In the genomic region with DNA sequence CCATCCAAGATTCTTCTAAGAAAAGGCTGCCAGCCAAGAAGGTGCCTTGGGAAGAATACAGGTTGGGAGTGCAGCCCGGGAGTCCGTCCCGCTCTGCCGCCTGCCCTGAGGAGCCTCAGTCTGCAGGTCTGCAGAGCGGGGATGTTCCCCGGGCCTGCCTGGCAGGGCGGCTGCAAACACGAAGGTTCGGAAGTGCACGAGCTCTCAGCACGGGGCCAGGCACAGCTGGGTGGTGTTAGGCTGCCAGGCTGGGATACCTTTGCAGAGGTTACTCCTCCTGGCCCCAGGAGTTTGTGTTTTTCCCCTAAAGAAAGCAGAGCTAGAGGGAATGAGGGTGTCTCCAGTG, we compare ENCODE assay signal across 32 cellular contexts. TPM values are rescaled to one million over a fixed set of nuclear protein-coding genes. Genes with fewer than 3 reads are reported as not detected.
"Had no signal": no experiment of that assay in that cellular context is flagged by ENCODE, and none has a peak within 500 bp of the region (broad histone marks: within the 10 kb centered on the region; RNA-seq: fewer than 3 reads in every experiment).

No MANE protein-coding gene starts in this region.

- H3K9me3 ChIP-seq: adrenal gland, body of pancreas, gastroesophageal sphincter, mucosa of descending colon, pancreas, psoas muscle, right atrium auricular region, spleen, testis, upper lobe of left lung had no signal

- H3K4me2 ChIP-seq: hepatocyte had no signal

- H3K4me3 ChIP-seq: adrenal gland, body of pancreas, cardiac muscle cell, coronary artery, dorsolateral prefrontal cortex, gastroesophageal sphincter, hepatocyte, mucosa of descending colon, pancreas, psoas muscle, right atrium auricular region, spleen, testis, upper lobe of left lung had no signal

- DNase-seq: activated CD4-positive, alpha-beta T cell treated with anti-CD3 and anti-CD28 coated beads for 48 hours; activated CD4-positive, alpha-beta T cell treated with anti-CD3 and anti-CD28 coated beads, Interleukin-2, amount 50 U/mL, for 48 hours; activated CD8-positive, alpha-beta memory T cell treated with anti-CD3 and anti-CD28 coated beads, Interleukin-2, amount 50 U/mL, for 4 hours; activated effector memory CD4-positive, alpha-beta T cell treated with anti-CD3 and anti-CD28 coated beads, Interleukin-2, amount 50 U/mL, for 16 hours; activated naive CD4-positive, alpha-beta T cell treated with anti-CD3 and anti-CD28 coated beads for 36 hours; activated naive CD8-positive, alpha-beta T cell treated with anti-CD3 and anti-CD28 coated beads for 36 hours; activated T-cell treated with anti-CD3 and anti-CD28 coated beads, Interleukin-2, amount 50 U/mL, for 1 hour; adrenal gland; body of pancreas; cerebellar nuclear complex; dorsolateral prefrontal cortex; effector memory CD4-positive, alpha-beta T cell; left cardiac atrium; left ventricle myocardium superior; nephron progenitor cell; psoas muscle; stimulated activated naive CD4-positive, alpha-beta T cell treated with Interleukin-2 at 50 U/mL for 16 hours; testis; upper lobe of left lung; WERI-Rb-1 had no signal

- FAIRE-seq: keratinocyte, pancreas had no signal

- H3K36me3 ChIP-seq: adrenal gland, cardiac muscle cell, gastroesophageal sphincter, pancreas, right atrium auricular region, spleen, upper lobe of left lung, WERI-Rb-1 had no signal

- H3K27me3 ChIP-seq: adrenal gland, body of pancreas, cardiac muscle cell, hepatocyte, pancreas, right atrium auricular region, testis, upper lobe of left lung had no signal

- ATAC-seq: activated CD4-positive, CD25-positive, alpha-beta regulatory T cell treated with anti-CD3 and anti-CD28 coated beads, Interleukin-2, amount 50 U/mL, for 24 hours; body of pancreas; gastroesophageal sphincter; left ventricle myocardium superior had no signal

- H2AFZ ChIP-seq: hepatocyte had no signal

- H3K27ac ChIP-seq: adrenal gland, body of pancreas, cardiac muscle cell, coronary artery, dorsolateral prefrontal cortex, gastroesophageal sphincter, hepatocyte, pancreas, psoas muscle, right atrium auricular region, testis, upper lobe of left lung had no signal

- H3K4me1 ChIP-seq: adrenal gland, body of pancreas, pancreas, psoas muscle, right atrium auricular region, testis had no signal

RNA-seq across cellular contexts. Expression of a gene that starts 59.7 kb away (rescaled TPM):
- total RNA-seq: left ventricle myocardium superior, lung microvascular endothelial cell had no signal
- polyA plus RNA-seq: aorta, psoas muscle had no signal
